In the genomic region with DNA sequence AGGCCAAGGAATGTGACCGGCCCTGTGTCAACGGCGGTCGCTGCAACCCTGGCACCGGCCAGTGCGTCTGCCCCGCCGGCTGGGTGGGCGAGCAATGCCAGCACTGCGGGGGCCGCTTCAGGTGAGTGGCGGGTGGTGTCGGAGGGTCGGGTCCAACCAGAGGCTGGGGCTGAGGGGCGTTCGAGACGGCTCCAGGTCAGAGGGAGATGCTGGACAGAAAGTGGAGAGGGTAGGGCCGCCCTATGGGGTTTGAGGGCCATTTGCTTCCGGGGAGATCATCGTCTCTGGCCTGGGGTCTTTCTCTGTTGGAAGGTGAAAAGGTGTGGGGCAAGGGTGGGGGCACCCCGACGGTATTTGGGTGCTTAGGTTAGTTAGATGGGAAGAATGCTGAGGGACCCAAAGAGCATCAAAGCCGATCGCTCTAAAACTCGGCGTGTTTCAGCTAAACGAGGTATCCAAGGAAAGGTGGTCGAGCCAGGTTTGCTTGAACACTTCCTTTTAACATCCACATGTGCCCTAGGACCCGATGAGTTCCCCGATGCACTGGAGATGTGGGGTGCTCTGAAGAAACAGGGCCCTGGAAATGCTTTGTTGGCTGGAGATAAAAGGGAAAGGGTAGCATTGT, we compare ENCODE assay signal across 8 cellular contexts. TPM values are rescaled to one million over a fixed set of nuclear protein-coding genes. Genes with fewer than 3 reads are reported as not detected.
DNase-seq lines count a peak whose midpoint lies in the region; ATAC-seq, FAIRE-seq and TF ChIP-seq lines count a peak whose summit lies in the region.

No MANE protein-coding gene starts in this region.

- no peaks in the 10 kb centered on the region for H3K27me3 ChIP-seq in stomach

- H3K4me3 ChIP-seq in GM12864 (ENCODE audit: low read depth, low read length) (peak overlapping the region; percentile 94), kidney (ENCODE audit: low read length in 2 of 2) (peak overlapping the region; percentile 65 to 78), stomach (peak overlapping the region; percentile 82 to 97 (median 92))

- no peaks in the 10 kb centered on the region for H3K9me3 ChIP-seq in kidney (ENCODE audit: control insufficient read depth in 1 of 2, low read length in 2 of 2)
- H3K9me3 ChIP-seq in stomach: no peaks in the 10 kb centered on the region

- H3K36me3 Mint-ChIP-seq in activated naive CD8-positive, alpha-beta T cell treated with anti-CD3 and anti-CD28 coated beads for 36 hours: no peaks in the 10 kb centered on the region

- no peak for FAIRE-seq in kidney (lab: Jason Lieb, UNC)

- H3K4me1 ChIP-seq in kidney (ENCODE audit: control insufficient read depth in 1 of 2, insufficient read depth in 1 of 2, low read depth in 1 of 2, low read length in 2 of 2): peaks cover 16 to 22% of the 10 kb centered on the region in 2 donors
- peaks cover 19 to 46% (median 34%) of the 10 kb centered on the region in 4 donors for H3K4me1 ChIP-seq in stomach

- H3K9me3 Mint-ChIP-seq in activated naive CD8-positive, alpha-beta T cell treated with anti-CD3 and anti-CD28 coated beads for 36 hours: no peaks in the 10 kb centered on the region

- peak overlapping the region; percentile 79 for H3K27ac Mint-ChIP-seq in activated naive CD8-positive, alpha-beta T cell treated with anti-CD3 and anti-CD28 coated beads for 36 hours

- H3K4me3 Mint-ChIP-seq in activated naive CD8-positive, alpha-beta T cell treated with anti-CD3 and anti-CD28 coated beads for 36 hours: peak overlapping the region; percentile 91

- WGBS in stomach, 5 donors: 0 to 1% (median 1%) methylated on average over 21 to 30 of the region's 30 CpGs

- H3K27me3 Mint-ChIP-seq in activated naive CD8-positive, alpha-beta T cell treated with anti-CD3 and anti-CD28 coated beads for 36 hours: no peaks in the 10 kb centered on the region

- no peaks in the 10 kb centered on the region for H3K36me3 ChIP-seq in kidney (ENCODE audit: control insufficient read depth in 1 of 2, insufficient read depth in 2 of 2, low read length in 2 of 2)
- H3K36me3 ChIP-seq in stomach: no peaks in the 10 kb centered on the region

- peaks cover 27% of the 10 kb centered on the region for H3K4me1 Mint-ChIP-seq in activated naive CD8-positive, alpha-beta T cell treated with anti-CD3 and anti-CD28 coated beads for 36 hours

- intact Hi-C loops in kidney (cut with DNase I) (no loop called here), stomach (cut with DNase I; ENCODE audit: low total_unique reads) (no loop called here)

- TF ChIP-seq CTCF in GM12864 (IDR thresholded peaks at IDR 0.05; ENCODE audit: low read depth, low read length, missing control alignments) (no peak), kidney (IDR thresholded peaks at IDR 0.05; ENCODE audit: borderline replicate concordance, extremely low read depth, insufficient read depth) (no peak), stomach (IDR thresholded peaks at IDR 0.05) (no peak)

- H3K27ac ChIP-seq in kidney (ENCODE audit: low read depth in 2 of 2, low read length in 2 of 2) (peak overlapping the region in 1 of 2 donors; percentile 79), stomach (peak overlapping the region; percentile 84 to 90 (median 88))

- TF ChIP-seq POLR2A in stomach (IDR thresholded peaks at IDR 0.05): no peak

- ATAC-seq in HG02970 (IDR thresholded peaks at IDR 0.05; ENCODE audit: low FRiP score, unreplicated experiment): peak; percentile 14

- H3K9ac ChIP-seq in kidney (ENCODE audit: low read length in 2 of 2): peak overlapping the region; percentile 52 to 82

- DNase-seq in GM12864 (ENCODE audit: low read depth): no peak
- DNase-seq in activated naive CD8-positive, alpha-beta T cell treated with anti-CD3 and anti-CD28 coated beads for 36 hours: peak; percentile 2
- peak; percentile 80 for DNase-seq in kidney
- no peak for DNase-seq in stomach
- DNase-seq in NOMO-1 treated with DMSO at 0.1 percent for 48 hours (lab: John Stamatoyannopoulos, UW; ENCODE audit: unreplicated experiment): no peak
- DNase-seq in RKO (ENCODE audit: low spot score): no peak
- DNase-seq in stimulated activated CD4-positive, alpha-beta T cell treated with anti-CD3 and anti-CD28 coated beads, Interleukin-15, amount 100 ng/mL, for 24 hours: no peak

- no peak for TF ChIP-seq EP300 in stomach (IDR thresholded peaks at IDR 0.05)

RNA-seq across cellular contexts. Expression of a gene that starts 0.7 kb away (rescaled TPM):
- 1 to 10 TPM; 7.3 to 7.7 TPM for total RNA-seq in activated naive CD8-positive, alpha-beta T cell treated with anti-CD3 and anti-CD28 coated beads for 36 hours
- total RNA-seq in kidney (48.1 TPM), stomach (10 to 100 TPM; 17.5 to 63.9 (median 35.5) TPM)
- polyA plus RNA-seq in kidney (ENCODE audit: insufficient read depth, low read depth, low replicate concordance) (15.7 TPM), stomach (1 to 10 TPM; 2.9 to 7.0 (median 3.9) TPM)

Comparison
In these comparisons a context has a peak if more than half of its experiments do, and no peak if none do; other contexts are left out.
1. DNase-seq: peak in activated naive CD8-positive, alpha-beta T cell treated with anti-CD3 and anti-CD28 coated beads for 36 hours (single experiment) and kidney (single experiment); none in GM12864 (single experiment), stomach (single experiment), NOMO-1 treated with DMSO at 0.1 percent for 48 hours (single experiment), RKO (single experiment) and stimulated activated CD4-positive, alpha-beta T cell treated with anti-CD3 and anti-CD28 coated beads, Interleukin-15, amount 100 ng/mL, for 24 hours (single experiment).
2. Peak in every context shown above with its lines, with median percentiles within 50 percentile points of each other: H3K4me3 ChIP-seq.